In genomic region chr5:1882337-1883119, GRCh38 we compare ENCODE assay signal across 9 cellular contexts. TPM values are rescaled to one million over a fixed set of nuclear protein-coding genes. Genes with fewer than 3 reads are reported as not detected.
DNase-seq lines count a peak whose midpoint lies in the region; ATAC-seq and TF ChIP-seq lines count a peak whose summit lies in the region.
"Had no signal": no experiment of that assay in that cellular context is flagged by ENCODE, and none has a peak within 500 bp of the region (broad histone marks: within the 10 kb centered on the region; RNA-seq: fewer than 3 reads in every experiment).

TSS of gene IRX4 (minus strand) at chr5:1882925. CDS start at chr5:1882647, 278 bp downstream.

- 1% methylated on average over 60 of the region's 83 CpGs for WGBS in smooth muscle cell (ENCODE audit: low lambda C conversion rate)

- TF ChIP-seq CTCF in ascending aorta (IDR thresholded peaks at IDR 0.05): no peak
- TF ChIP-seq CTCF in smooth muscle cell (IDR thresholded peaks at IDR 0.05; ENCODE audit: borderline replicate concordance, insufficient read depth, poor library complexity, severe bottlenecking): no peak
- no peak for TF ChIP-seq CTCF in GM10266 (IDR thresholded peaks at IDR 0.05; ENCODE audit: control insufficient read depth, insufficient read depth, low read depth, missing control alignments)

- peak; percentile 24 for DNase-seq in NCI-H1105 treated with DMSO at 0.1 percent for 48 hours (lab: John Stamatoyannopoulos, UW)
- DNase-seq in NCI-H1105 (lab: John Stamatoyannopoulos, UW): no peak
- no peak for DNase-seq in ascending aorta (ENCODE audit: low spot score in 2 of 2)
- no peak for DNase-seq in smooth muscle cell (lab: John Stamatoyannopoulos, UW; ENCODE audit: unreplicated experiment)
- DNase-seq in G401 (ENCODE audit: low spot score): no peak
- no peak for DNase-seq in GM10266 (ENCODE audit: extremely low spot score)
- DNase-seq: activated naive CD4-positive, alpha-beta T cell had no signal

- peak within 1 kb of the TSS; percentile 80 for H3K4me2 ChIP-seq in smooth muscle cell

- peaks cover 51% of the 10 kb centered on the region for H3K27me3 ChIP-seq in ascending aorta
- peaks cover 100% of the 10 kb centered on the region for H3K27me3 ChIP-seq in smooth muscle cell (ENCODE audit: low read depth)

- in situ Hi-C loops in G401 (cut with HindIII; ENCODE audit: low sequenced_read_pairs): no loop called here

- H3K4me3 ChIP-seq in ascending aorta (peak within 1 kb of the TSS; percentile 26 to 50), iPS-11a (ENCODE audit: low read depth, low read length) (peak within 1 kb of the TSS; percentile 20), smooth muscle cell (peak within 1 kb of the TSS; percentile 39)

- H3K36me3 ChIP-seq in ascending aorta: no peaks in the 10 kb centered on the region
- H3K36me3 ChIP-seq in smooth muscle cell (ENCODE audit: low read depth): no peaks in the 10 kb centered on the region

- H3K27ac ChIP-seq in ascending aorta: no peak within 1 kb of the TSS
- H3K27ac ChIP-seq in smooth muscle cell (ENCODE audit: low read depth): no peak within 1 kb of the TSS

- no peaks in the 10 kb centered on the region for H3K9me3 ChIP-seq in ascending aorta
- H3K9me3 ChIP-seq in smooth muscle cell (replicated peaks; ENCODE audit: low read depth): no peaks in the 10 kb centered on the region

- no peak within 1 kb of the TSS for H2AFZ ChIP-seq in smooth muscle cell (ENCODE audit: low read depth)

- H3F3A ChIP-seq in smooth muscle cell (ENCODE audit: low read depth): no peaks in the 10 kb centered on the region

- H3K79me2 ChIP-seq in smooth muscle cell (ENCODE audit: low read depth): no peaks in the 10 kb centered on the region

- H3K9ac ChIP-seq in smooth muscle cell (ENCODE audit: low read depth): no peak within 1 kb of the TSS

- intact Hi-C loops in ascending aorta (cut with DNase I): no loop called here

- no peak for ATAC-seq in HG03196 (IDR thresholded peaks at IDR 0.05; ENCODE audit: unreplicated experiment)

- H3K4me1 ChIP-seq in ascending aorta: peaks cover 0 to 4% of the 10 kb centered on the region in 2 donors
- H3K4me1 ChIP-seq in smooth muscle cell (ENCODE audit: low read depth): peaks cover 16% of the 10 kb centered on the region

- no peaks in the 10 kb centered on the region for H4K20me1 ChIP-seq in smooth muscle cell (ENCODE audit: low read depth)

RNA-seq across cellular contexts. Expression of gene IRX4, which starts in this region (rescaled TPM):
- total RNA-seq in ascending aorta (not detected), smooth muscle cell (0.18 TPM in 1 of 2 replicates, not detected in the other)
- 0.40 TPM in 1 of 2 replicates, not detected in the other for polyA plus RNA-seq in smooth muscle cell
- total RNA-seq in G401 (2014; rRNA removed; shearing (Covaris generic)): not detected in 2 replicates
